Comparison of ENCODE assay signal across 1 cellular context in genomic region chr1:4754816-4755215, GRCh38.
TF ChIP-seq lines count a peak whose summit lies in the region.

No MANE protein-coding gene starts in this region.

TF ChIP-seq in H1, 55 proteins besides CTCF, POLR2A, EP300 and RAD21:
- TF ChIP-seq TAF1 (IDR thresholded peaks at IDR 0.05; ENCODE audit: low read depth, low read length) (no peak), TCF12 (IDR thresholded peaks at IDR 0.05; ENCODE audit: low read depth, low read length) (no peak), ASH2L (IDR thresholded peaks at IDR 0.05; ENCODE audit: low read length) (no peak), CTBP2 (IDR thresholded peaks at IDR 0.05; ENCODE audit: borderline replicate concordance, insufficient read depth, insufficient read length, low read length) (no peak), ATF2 (IDR thresholded peaks at IDR 0.05; ENCODE audit: low read length) (no peak), EGR1 (IDR thresholded peaks at IDR 0.05; ENCODE audit: borderline replicate concordance, low read depth, low read length) (no peak), SP4 (IDR thresholded peaks at IDR 0.05; ENCODE audit: low read length) (no peak), BACH1 (IDR thresholded peaks at IDR 0.05; ENCODE audit: low read length) (no peak), CHD7 (IDR thresholded peaks at IDR 0.05; ENCODE audit: insufficient replicate concordance, low read length) (no peak), HDAC2 (IDR thresholded peaks at IDR 0.05; ENCODE audit: borderline replicate concordance in 1 of 2, low read depth in 2 of 2, low read length in 2 of 2) (no peak), JUND (IDR thresholded peaks at IDR 0.05; ENCODE audit: low read length) (no peak), RFX5 (IDR thresholded peaks at IDR 0.05; ENCODE audit: borderline replicate concordance, low read depth, low read length) (no peak), MAFK (IDR thresholded peaks at IDR 0.05; ENCODE audit: low read depth, low read length) (no peak)
